Comparison of ENCODE assay signal across 6 cellular contexts in the genomic region with DNA sequence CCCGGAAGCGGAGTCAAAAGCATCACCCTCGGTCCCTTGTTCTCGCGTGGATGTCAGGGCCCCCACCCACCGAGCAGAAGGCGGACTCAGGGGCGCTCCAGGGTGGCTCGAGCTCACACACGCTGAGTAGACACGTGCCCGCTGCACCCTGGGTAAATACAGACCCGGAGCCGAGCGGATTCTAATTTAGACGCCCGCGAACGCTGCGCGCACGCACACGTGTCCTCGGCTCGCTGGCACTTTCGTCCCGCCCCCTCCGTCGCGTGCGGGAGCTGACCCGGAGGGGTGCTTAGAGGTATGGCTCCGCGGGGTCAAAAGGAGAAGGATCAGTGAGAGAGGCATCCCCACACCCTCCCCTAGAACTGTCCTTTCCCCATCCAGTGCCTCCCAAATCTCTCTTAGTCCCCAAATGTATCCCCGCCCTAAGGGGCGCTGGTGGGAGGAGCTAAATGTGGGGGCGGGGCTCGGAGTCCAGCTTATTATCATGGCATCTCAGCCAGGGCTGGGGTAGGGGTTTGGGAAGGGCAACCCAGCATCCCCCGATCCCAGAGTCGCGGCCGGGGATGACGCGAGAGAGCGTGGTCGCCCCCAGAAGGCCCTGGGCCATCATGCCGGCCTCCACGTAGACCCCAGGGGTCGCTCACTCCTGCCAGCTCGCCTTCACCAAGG. TPM values are rescaled to one million over a fixed set of nuclear protein-coding genes. Genes with fewer than 3 reads are reported as not detected.
DNase-seq lines count a peak whose midpoint lies in the region; ATAC-seq and TF ChIP-seq lines count a peak whose summit lies in the region.

No MANE protein-coding gene starts in this region.

- H3K4me1 Mint-ChIP-seq in activated T-cell treated with anti-CD3 and anti-CD28 coated beads, Interleukin-2, amount 50 U/mL, for 4 hours (ENCODE audit: low read depth): peaks cover 72% of the 10 kb centered on the region

- H3K36me3 ChIP-seq in iPS-20b (ENCODE audit: insufficient read depth, low read depth, low read length): no peaks in the 10 kb centered on the region
- H3K36me3 ChIP-seq in thoracic aorta: no peaks in the 10 kb centered on the region

- H3K4me1 ChIP-seq in iPS-20b (ENCODE audit: insufficient read depth, low read length): peaks cover 12% of the 10 kb centered on the region; the same call in 1 of the 2 replicates
- peaks cover 45 to 58% of the 10 kb centered on the region in 2 donors for H3K4me1 ChIP-seq in thoracic aorta (ENCODE audit: control insufficient read depth in 1 of 2, low read depth in 2 of 2)

- H3K9ac ChIP-seq in iPS-20b (ENCODE audit: low read depth, low read length): no peak overlapping the region

- peak; percentile 84 for DNase-seq in EL
- peak; percentile 55 for DNase-seq in NCI-H2196 treated with DMSO at 0.1 percent for 48 hours (lab: John Stamatoyannopoulos, UW; ENCODE audit: unreplicated experiment)
- DNase-seq in activated T-cell treated with anti-CD3 and anti-CD28 coated beads, Interleukin-2, amount 50 U/mL, for 4 hours: peak; percentile 50
- no peak for DNase-seq in thoracic aorta (ENCODE audit: low spot score)

- no peak for TF ChIP-seq CTCF in thoracic aorta (IDR thresholded peaks at IDR 0.05)

- H3K27me3 ChIP-seq in iPS-20b (ENCODE audit: insufficient read depth, low read length) (peaks cover 86% of the 10 kb centered on the region), thoracic aorta (replicated peaks; ENCODE audit: insufficient read depth) (peaks cover 25% of the 10 kb centered on the region)

- H3K4me3 ChIP-seq in iPS-20b (ENCODE audit: low read length) (peak overlapping the region; percentile 69), thoracic aorta (peak overlapping the region; percentile 74)

- H3K27ac ChIP-seq in iPS-20b (ENCODE audit: low read length) (no peak overlapping the region), thoracic aorta (no peak overlapping the region)

- peaks cover 61% of the 10 kb centered on the region for H3K27me3 Mint-ChIP-seq in activated T-cell treated with anti-CD3 and anti-CD28 coated beads, Interleukin-2, amount 50 U/mL, for 4 hours (ENCODE audit: low read depth)

- H3K36me3 Mint-ChIP-seq in activated T-cell treated with anti-CD3 and anti-CD28 coated beads, Interleukin-2, amount 50 U/mL, for 4 hours (ENCODE audit: insufficient read depth): peaks cover 11% of the 10 kb centered on the region

- peak overlapping the region; percentile 74 for H3K4me3 Mint-ChIP-seq in activated T-cell treated with anti-CD3 and anti-CD28 coated beads, Interleukin-2, amount 50 U/mL, for 4 hours

- peak; percentile 68 to 69 for ATAC-seq in activated T-cell treated with anti-CD3 and anti-CD28 coated beads, Interleukin-2, amount 50 U/mL, for 4 hours
- ATAC-seq in thoracic aorta (ENCODE audit: insufficient number of reproducible peaks, low FRiP score, low read depth) (no peak), HG03108 (IDR thresholded peaks at IDR 0.05; ENCODE audit: unreplicated experiment) (no peak)

- H3K9me3 ChIP-seq in iPS-20b (ENCODE audit: insufficient read depth, low read depth, low read length) (no peaks in the 10 kb centered on the region), thoracic aorta (no peaks in the 10 kb centered on the region)

- H3K9me3 Mint-ChIP-seq in activated T-cell treated with anti-CD3 and anti-CD28 coated beads, Interleukin-2, amount 50 U/mL, for 4 hours: no peaks in the 10 kb centered on the region

RNA-seq across cellular contexts. Expression of gene ICAM5, which starts 0.5 kb away (rescaled TPM):
- total RNA-seq in activated T-cell treated with anti-CD3 and anti-CD28 coated beads, Interleukin-2, amount 50 U/mL, for 4 hours: 1 to 10 TPM; 3.1 to 4.3 (median 3.1) TPM
- total RNA-seq in thoracic aorta: under 1 TPM; 0.41 to 0.49 TPM

RNA-seq across cellular contexts. Expression of gene ICAM4, which starts 2.5 kb away (rescaled TPM):
- total RNA-seq in activated T-cell treated with anti-CD3 and anti-CD28 coated beads, Interleukin-2, amount 50 U/mL, for 4 hours: under 1 TPM; 0.27 to 0.53 (median 0.38) TPM
- total RNA-seq in thoracic aorta: 1 to 10 TPM in 1 of 2 donors, under 1 TPM in 1; 0.95 to 2.0 TPM

RNA-seq across cellular contexts. Expression of gene ICAM1, which starts 18.4 kb away (rescaled TPM):
- total RNA-seq in activated T-cell treated with anti-CD3 and anti-CD28 coated beads, Interleukin-2, amount 50 U/mL, for 4 hours: 10 to 100 TPM; 25.6 to 48.5 (median 39.5) TPM
- 100 to 1,000 TPM in 1 of 2 donors, 10 to 100 TPM in 1; 41.4 to 160 TPM for total RNA-seq in thoracic aorta

RNA-seq across cellular contexts. Expression of gene ZGLP1, which starts 20.3 kb away (rescaled TPM):
- total RNA-seq in activated T-cell treated with anti-CD3 and anti-CD28 coated beads, Interleukin-2, amount 50 U/mL, for 4 hours: 10 to 100 TPM in 1 of 3 donors, 1 to 10 TPM in 2; 6.9 to 10.1 (median 9.3) TPM
- 1 to 10 TPM in 1 of 2 donors, not detected in 1; 5.3 TPM for total RNA-seq in thoracic aorta

RNA-seq across cellular contexts. Expression of gene FDX2, which starts 26.5 kb away (rescaled TPM):
- total RNA-seq in activated T-cell treated with anti-CD3 and anti-CD28 coated beads, Interleukin-2, amount 50 U/mL, for 4 hours: 10 to 100 TPM; 32.5 to 43.0 (median 38.3) TPM
- total RNA-seq in thoracic aorta: 10 to 100 TPM; 13.4 to 35.8 TPM

Comparison
In these comparisons a context has a peak if more than half of its experiments do, and no peak if none do; other contexts are left out.
1. ATAC-seq: peak in activated T-cell treated with anti-CD3 and anti-CD28 coated beads, Interleukin-2, amount 50 U/mL, for 4 hours (2 of 2); none in thoracic aorta (single experiment) and HG03108 (single experiment).